ENCODE assay signal across 1 cellular context in genomic region chr13:95471960-95472359, GRCh38.
TF ChIP-seq lines count a peak whose summit lies in the region.

No MANE protein-coding gene starts in this region.

TF ChIP-seq in GM12878, 131 proteins besides CTCF, POLR2A, EP300 and RAD21 (continued from another document):
- TF ChIP-seq RBBP5 (conservative IDR thresholded peaks at IDR 0.05) (no peak), PRDM15 (CRISPR knock-in tag; IDR thresholded peaks at IDR 0.05) (no peak)
